ENCODE assay signal across 1 cellular context in the genomic region with DNA sequence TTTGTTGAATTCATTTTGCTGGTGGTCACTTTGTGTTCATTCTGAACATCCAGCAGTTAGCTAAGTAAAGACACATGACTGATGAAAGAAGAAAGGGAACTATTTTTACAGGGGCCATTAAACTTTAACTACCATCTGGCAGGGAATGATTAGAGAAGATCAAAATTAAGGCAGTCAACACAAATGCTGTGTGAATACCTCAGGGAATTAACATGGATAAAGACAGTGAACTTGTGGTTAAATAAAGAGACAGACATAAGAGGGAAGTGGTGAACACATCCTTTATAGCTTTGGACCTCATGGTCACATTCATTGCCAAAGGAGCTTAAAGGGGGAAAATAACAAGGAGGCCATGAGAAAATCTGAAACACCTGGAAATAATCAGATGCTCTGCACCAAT.
TF ChIP-seq lines count a peak whose summit lies in the region.

No MANE protein-coding gene starts in this region.

TF ChIP-seq in HEK293, 187 proteins besides CTCF, POLR2A, EP300 and RAD21 (continued from another document and continues in another):
- TF ChIP-seq, protein P1, sequence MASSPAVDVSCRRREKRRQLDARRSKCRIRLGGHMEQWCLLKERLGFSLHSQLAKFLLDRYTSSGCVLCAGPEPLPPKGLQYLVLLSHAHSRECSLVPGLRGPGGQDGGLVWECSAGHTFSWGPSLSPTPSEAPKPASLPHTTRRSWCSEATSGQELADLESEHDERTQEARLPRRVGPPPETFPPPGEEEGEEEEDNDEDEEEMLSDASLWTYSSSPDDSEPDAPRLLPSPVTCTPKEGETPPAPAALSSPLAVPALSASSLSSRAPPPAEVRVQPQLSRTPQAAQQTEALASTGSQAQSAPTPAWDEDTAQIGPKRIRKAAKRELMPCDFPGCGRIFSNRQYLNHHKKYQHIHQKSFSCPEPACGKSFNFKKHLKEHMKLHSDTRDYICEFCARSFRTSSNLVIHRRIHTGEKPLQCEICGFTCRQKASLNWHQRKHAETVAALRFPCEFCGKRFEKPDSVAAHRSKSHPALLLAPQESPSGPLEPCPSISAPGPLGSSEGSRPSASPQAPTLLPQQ (tag by site-specific recombination; IDR thresholded peaks at IDR 0.05) = peak; percentile 55; the same call in 1 of the 2 replicates
- TF ChIP-seq ZNF658 (tag by site-specific recombination; IDR thresholded peaks at IDR 0.05) = no peak
- TF ChIP-seq, protein P2, sequence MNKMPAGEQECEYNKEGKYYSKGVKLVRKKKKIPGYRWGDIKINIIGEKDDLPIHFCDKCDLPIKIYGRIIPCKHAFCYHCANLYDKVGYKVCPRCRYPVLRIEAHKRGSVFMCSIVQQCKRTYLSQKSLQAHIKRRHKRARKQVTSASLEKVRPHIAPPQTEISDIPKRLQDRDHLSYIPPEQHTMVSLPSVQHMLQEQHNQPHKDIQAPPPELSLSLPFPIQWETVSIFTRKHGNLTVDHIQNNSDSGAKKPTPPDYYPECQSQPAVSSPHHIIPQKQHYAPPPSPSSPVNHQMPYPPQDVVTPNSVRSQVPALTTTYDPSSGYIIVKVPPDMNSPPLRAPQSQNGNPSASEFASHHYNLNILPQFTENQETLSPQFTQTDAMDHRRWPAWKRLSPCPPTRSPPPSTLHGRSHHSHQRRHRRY (tag by site-specific recombination; IDR thresholded peaks at IDR 0.05) = no peak
- no peak for TF ChIP-seq ZNF404 (tag by site-specific recombination; IDR thresholded peaks at IDR 0.05)
- TF ChIP-seq ZNF121 (tag by site-specific recombination; IDR thresholded peaks at IDR 0.05) = no peak
- TF ChIP-seq ZNF843 (tag by site-specific recombination; IDR thresholded peaks at IDR 0.05) = peak; percentile 91
- peak; percentile 43; the same call in 1 of the 2 replicates for TF ChIP-seq ZBTB17 (tag by site-specific recombination; IDR thresholded peaks at IDR 0.05)
- TF ChIP-seq ZNF416 (tag by site-specific recombination; IDR thresholded peaks at IDR 0.05) = no peak
- TF ChIP-seq ZNF510 (tag by site-specific recombination; IDR thresholded peaks at IDR 0.05; ENCODE audit: insufficient replicate concordance) = no peak
- TF ChIP-seq ZNF561 (tag by site-specific recombination; IDR thresholded peaks at IDR 0.05; ENCODE audit: borderline replicate concordance) = no peak
- TF ChIP-seq, protein P3, sequence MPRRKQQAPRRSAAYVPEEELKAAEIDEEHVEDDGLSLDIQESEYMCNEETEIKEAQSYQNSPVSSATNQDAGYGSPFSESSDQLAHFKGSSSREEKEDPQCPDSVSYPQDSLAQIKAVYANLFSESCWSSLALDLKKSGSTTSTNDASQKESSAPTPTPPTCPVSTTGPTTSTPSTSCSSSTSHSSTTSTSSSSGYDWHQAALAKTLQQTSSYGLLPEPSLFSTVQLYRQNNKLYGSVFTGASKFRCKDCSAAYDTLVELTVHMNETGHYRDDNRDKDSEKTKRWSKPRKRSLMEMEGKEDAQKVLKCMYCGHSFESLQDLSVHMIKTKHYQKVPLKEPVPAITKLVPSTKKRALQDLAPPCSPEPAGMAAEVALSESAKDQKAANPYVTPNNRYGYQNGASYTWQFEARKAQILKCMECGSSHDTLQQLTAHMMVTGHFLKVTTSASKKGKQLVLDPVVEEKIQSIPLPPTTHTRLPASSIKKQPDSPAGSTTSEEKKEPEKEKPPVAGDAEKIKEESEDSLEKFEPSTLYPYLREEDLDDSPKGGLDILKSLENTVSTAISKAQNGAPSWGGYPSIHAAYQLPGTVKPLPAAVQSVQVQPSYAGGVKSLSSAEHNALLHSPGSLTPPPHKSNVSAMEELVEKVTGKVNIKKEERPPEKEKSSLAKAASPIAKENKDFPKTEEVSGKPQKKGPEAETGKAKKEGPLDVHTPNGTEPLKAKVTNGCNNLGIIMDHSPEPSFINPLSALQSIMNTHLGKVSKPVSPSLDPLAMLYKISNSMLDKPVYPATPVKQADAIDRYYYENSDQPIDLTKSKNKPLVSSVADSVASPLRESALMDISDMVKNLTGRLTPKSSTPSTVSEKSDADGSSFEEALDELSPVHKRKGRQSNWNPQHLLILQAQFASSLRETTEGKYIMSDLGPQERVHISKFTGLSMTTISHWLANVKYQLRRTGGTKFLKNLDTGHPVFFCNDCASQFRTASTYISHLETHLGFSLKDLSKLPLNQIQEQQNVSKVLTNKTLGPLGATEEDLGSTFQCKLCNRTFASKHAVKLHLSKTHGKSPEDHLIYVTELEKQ (tag by site-specific recombination; IDR thresholded peaks at IDR 0.05; ENCODE audit: borderline replicate concordance) = peak; percentile 80; the same call in 1 of the 2 replicates
- no peak for TF ChIP-seq ZNF16 (tag by site-specific recombination; IDR thresholded peaks at IDR 0.05; ENCODE audit: low read depth)
- TF ChIP-seq, protein P4, sequence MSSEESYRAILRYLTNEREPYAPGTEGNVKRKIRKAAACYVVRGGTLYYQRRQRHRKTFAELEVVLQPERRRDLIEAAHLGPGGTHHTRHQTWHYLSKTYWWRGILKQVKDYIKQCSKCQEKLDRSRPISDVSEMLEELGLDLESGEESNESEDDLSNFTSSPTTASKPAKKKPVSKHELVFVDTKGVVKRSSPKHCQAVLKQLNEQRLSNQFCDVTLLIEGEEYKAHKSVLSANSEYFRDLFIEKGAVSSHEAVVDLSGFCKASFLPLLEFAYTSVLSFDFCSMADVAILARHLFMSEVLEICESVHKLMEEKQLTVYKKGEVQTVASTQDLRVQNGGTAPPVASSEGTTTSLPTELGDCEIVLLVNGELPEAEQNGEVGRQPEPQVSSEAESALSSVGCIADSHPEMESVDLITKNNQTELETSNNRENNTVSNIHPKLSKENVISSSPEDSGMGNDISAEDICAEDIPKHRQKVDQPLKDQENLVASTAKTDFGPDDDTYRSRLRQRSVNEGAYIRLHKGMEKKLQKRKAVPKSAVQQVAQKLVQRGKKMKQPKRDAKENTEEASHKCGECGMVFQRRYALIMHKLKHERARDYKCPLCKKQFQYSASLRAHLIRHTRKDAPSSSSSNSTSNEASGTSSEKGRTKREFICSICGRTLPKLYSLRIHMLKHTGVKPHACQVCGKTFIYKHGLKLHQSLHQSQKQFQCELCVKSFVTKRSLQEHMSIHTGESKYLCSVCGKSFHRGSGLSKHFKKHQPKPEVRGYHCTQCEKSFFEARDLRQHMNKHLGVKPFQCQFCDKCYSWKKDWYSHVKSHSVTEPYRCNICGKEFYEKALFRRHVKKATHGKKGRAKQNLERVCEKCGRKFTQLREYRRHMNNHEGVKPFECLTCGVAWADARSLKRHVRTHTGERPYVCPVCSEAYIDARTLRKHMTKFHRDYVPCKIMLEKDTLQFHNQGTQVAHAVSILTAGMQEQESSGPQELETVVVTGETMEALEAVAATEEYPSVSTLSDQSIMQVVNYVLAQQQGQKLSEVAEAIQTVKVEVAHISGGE (tag by site-specific recombination; conservative IDR thresholded peaks at IDR 0.05; ENCODE audit: low read depth) = no peak
- TF ChIP-seq, protein P5, sequence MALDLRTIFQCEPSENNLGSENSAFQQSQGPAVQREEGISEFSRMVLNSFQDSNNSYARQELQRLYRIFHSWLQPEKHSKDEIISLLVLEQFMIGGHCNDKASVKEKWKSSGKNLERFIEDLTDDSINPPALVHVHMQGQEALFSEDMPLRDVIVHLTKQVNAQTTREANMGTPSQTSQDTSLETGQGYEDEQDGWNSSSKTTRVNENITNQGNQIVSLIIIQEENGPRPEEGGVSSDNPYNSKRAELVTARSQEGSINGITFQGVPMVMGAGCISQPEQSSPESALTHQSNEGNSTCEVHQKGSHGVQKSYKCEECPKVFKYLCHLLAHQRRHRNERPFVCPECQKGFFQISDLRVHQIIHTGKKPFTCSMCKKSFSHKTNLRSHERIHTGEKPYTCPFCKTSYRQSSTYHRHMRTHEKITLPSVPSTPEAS (tag by site-specific recombination; IDR thresholded peaks at IDR 0.05) = no peak
- no peak for TF ChIP-seq ZNF514 (tag by site-specific recombination; IDR thresholded peaks at IDR 0.05)
- no peak for TF ChIP-seq ZNF501 (tag by site-specific recombination; IDR thresholded peaks at IDR 0.05)
- no peak for TF ChIP-seq GLI2 (tag by site-specific recombination; IDR thresholded peaks at IDR 0.05; ENCODE audit: borderline replicate concordance, low read depth)
- TF ChIP-seq ZNF366 (tag by site-specific recombination; conservative IDR thresholded peaks at IDR 0.05) = no peak
- no peak for TF ChIP-seq YY2 (tag by site-specific recombination; IDR thresholded peaks at IDR 0.05)
- TF ChIP-seq ZNF792 (tag by site-specific recombination; IDR thresholded peaks at IDR 0.05) = no peak
- peak; percentile 79 for TF ChIP-seq FEZF1 (tag by site-specific recombination; IDR thresholded peaks at IDR 0.05)
- no peak for TF ChIP-seq ZBTB8A (tag by site-specific recombination; IDR thresholded peaks at IDR 0.05)
- TF ChIP-seq, protein P6, sequence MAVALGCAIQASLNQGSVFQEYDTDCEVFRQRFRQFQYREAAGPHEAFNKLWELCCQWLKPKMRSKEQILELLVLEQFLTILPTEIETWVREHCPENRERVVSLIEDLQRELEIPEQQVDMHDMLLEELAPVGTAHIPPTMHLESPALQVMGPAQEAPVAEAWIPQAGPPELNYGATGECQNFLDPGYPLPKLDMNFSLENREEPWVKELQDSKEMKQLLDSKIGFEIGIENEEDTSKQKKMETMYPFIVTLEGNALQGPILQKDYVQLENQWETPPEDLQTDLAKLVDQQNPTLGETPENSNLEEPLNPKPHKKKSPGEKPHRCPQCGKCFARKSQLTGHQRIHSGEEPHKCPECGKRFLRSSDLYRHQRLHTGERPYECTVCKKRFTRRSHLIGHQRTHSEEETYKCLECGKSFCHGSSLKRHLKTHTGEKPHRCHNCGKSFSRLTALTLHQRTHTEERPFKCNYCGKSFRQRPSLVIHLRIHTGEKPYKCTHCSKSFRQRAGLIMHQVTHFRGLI (tag by site-specific recombination; IDR thresholded peaks at IDR 0.05) = no peak
- TF ChIP-seq ZFP41 (tag by site-specific recombination; IDR thresholded peaks at IDR 0.05; ENCODE audit: borderline replicate concordance) = no peak
- TF ChIP-seq ZNF23 (tag by site-specific recombination; IDR thresholded peaks at IDR 0.05; ENCODE audit: borderline replicate concordance) = no peak
- TF ChIP-seq ZBTB48 (tag by site-specific recombination; IDR thresholded peaks at IDR 0.05) = no peak
- TF ChIP-seq ZNF138 (tag by site-specific recombination; IDR thresholded peaks at IDR 0.05; ENCODE audit: borderline replicate concordance) = no peak
- TF ChIP-seq ZNF175 (tag by site-specific recombination; IDR thresholded peaks at IDR 0.05) = no peak
- TF ChIP-seq ZNF169 (tag by site-specific recombination; IDR thresholded peaks at IDR 0.05) = no peak
- TF ChIP-seq YY1 (tag by site-specific recombination; IDR thresholded peaks at IDR 0.05) = no peak
- TF ChIP-seq, protein P7, sequence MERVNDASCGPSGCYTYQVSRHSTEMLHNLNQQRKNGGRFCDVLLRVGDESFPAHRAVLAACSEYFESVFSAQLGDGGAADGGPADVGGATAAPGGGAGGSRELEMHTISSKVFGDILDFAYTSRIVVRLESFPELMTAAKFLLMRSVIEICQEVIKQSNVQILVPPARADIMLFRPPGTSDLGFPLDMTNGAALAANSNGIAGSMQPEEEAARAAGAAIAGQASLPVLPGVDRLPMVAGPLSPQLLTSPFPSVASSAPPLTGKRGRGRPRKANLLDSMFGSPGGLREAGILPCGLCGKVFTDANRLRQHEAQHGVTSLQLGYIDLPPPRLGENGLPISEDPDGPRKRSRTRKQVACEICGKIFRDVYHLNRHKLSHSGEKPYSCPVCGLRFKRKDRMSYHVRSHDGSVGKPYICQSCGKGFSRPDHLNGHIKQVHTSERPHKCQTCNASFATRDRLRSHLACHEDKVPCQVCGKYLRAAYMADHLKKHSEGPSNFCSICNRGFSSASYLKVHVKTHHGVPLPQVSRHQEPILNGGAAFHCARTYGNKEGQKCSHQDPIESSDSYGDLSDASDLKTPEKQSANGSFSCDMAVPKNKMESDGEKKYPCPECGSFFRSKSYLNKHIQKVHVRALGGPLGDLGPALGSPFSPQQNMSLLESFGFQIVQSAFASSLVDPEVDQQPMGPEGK (tag by site-specific recombination; IDR thresholded peaks at IDR 0.05) = no peak; the same call in 1 of the 2 replicates
- no peak for TF ChIP-seq ZNF473 (tag by site-specific recombination; IDR thresholded peaks at IDR 0.05)
- TF ChIP-seq ZNF2 (tag by site-specific recombination; IDR thresholded peaks at IDR 0.05) = no peak
- no peak for TF ChIP-seq KLF7 (tag by site-specific recombination; IDR thresholded peaks at IDR 0.05; ENCODE audit: borderline replicate concordance)
- no peak for TF ChIP-seq ZBTB1 (tag by site-specific recombination; IDR thresholded peaks at IDR 0.05)
- TF ChIP-seq ZNF548 (tag by site-specific recombination; IDR thresholded peaks at IDR 0.05) = no peak
- TF ChIP-seq RBAK (tag by site-specific recombination; IDR thresholded peaks at IDR 0.05) = no peak
- TF ChIP-seq ZBTB21 (tag by site-specific recombination; IDR thresholded peaks at IDR 0.05) = no peak
- TF ChIP-seq, protein P8, sequence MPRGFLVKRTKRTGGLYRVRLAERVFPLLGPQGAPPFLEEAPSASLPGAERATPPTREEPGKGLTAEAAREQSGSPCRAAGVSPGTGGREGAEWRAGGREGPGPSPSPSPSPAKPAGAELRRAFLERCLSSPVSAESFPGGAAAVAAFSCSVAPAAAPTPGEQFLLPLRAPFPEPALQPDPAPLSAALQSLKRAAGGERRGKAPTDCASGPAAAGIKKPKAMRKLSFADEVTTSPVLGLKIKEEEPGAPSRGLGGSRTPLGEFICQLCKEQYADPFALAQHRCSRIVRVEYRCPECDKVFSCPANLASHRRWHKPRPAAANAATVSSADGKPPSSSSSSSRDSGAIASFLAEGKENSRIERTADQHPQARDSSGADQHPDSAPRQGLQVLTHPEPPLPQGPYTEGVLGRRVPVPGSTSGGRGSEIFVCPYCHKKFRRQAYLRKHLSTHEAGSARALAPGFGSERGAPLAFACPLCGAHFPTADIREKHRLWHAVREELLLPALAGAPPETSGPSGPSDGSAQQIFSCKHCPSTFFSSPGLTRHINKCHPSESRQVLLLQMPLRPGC (tag by site-specific recombination; IDR thresholded peaks at IDR 0.05) = no peak
- TF ChIP-seq KLF1 (tag by site-specific recombination; IDR thresholded peaks at IDR 0.05) = no peak
- TF ChIP-seq ZNF426 (tag by site-specific recombination; IDR thresholded peaks at IDR 0.05) = no peak
- no peak for TF ChIP-seq ZNF560 (tag by site-specific recombination; IDR thresholded peaks at IDR 0.05; ENCODE audit: borderline replicate concordance)
- peak; percentile 65; the same call in 1 of the 2 replicates for TF ChIP-seq WT1 (tag by site-specific recombination; IDR thresholded peaks at IDR 0.05)
